Comparison of ENCODE assay signal across 8 cellular contexts in genomic region chr16:24253192-24253591, GRCh38. TPM values are rescaled to one million over a fixed set of nuclear protein-coding genes. Genes with fewer than 3 reads are reported as not detected.
DNase-seq lines count a peak whose midpoint lies in the region; ATAC-seq and TF ChIP-seq lines count a peak whose summit lies in the region.

No MANE protein-coding gene starts in this region.

- no peaks in the 10 kb centered on the region for H3K9me1 ChIP-seq in IMR-90 (ENCODE audit: insufficient read depth, low read length)

- intact Hi-C loops in IMR-90 (cut with micrococcal nuclease) (no loop called here), ascending aorta (cut with DNase I) (no loop called here)

- POLR2A ChIA-PET in IMR-90 (lab: Charles Lee; ENCODE audit: unreplicated experiment) = no interaction called here

- no peak overlapping the region for H3K18ac ChIP-seq in IMR-90 (ENCODE audit: low read depth, low read length)

- no peak overlapping the region for H2BK20ac ChIP-seq in IMR-90 (ENCODE audit: low read depth, low read length)

- TF ChIP-seq CTCF in IMR-90 (conservative IDR thresholded peaks at IDR 0.05; ENCODE audit: low read depth, low read length) (peak; percentile 40), ascending aorta (IDR thresholded peaks at IDR 0.05) (peak in 2 of 3 experiments; percentile 23 to 41)

- BruUV-seq in IMR-90 (replicated peaks; lab: Mats Ljungman, UMichigan) = no TSS peak

- no peak overlapping the region for H2BK120ac ChIP-seq in IMR-90 (ENCODE audit: low read depth, low read length)

- H2BK5ac ChIP-seq in IMR-90 (ENCODE audit: low read depth, low read length, poor library complexity, severe bottlenecking) = no peak overlapping the region

- H4K8ac ChIP-seq in IMR-90 (ENCODE audit: low read depth in 2 of 2, low read length in 2 of 2) = no peak overlapping the region

- DNase-seq in G401 (ENCODE audit: low spot score) (peak; percentile 71), IMR-90 (peak; percentile 38), SJCRH30 (peak; percentile 17 to 55), ascending aorta (ENCODE audit: low spot score in 2 of 2) (no peak), iPS-NIHi11 (ENCODE audit: low spot score) (peak; percentile 75)
- peak; percentile 29 to 42 for DNase-seq in stimulated activated CD4-positive, alpha-beta T cell treated with anti-CD3 and anti-CD28 coated beads, Interleukin-2, amount 100 ng/mL, for 24 hours

- H3K4ac ChIP-seq in IMR-90 (ENCODE audit: low read depth, low read length) = no peak overlapping the region

- H2AK9ac ChIP-seq in IMR-90 (replicated peaks; ENCODE audit: low read depth, low read length, poor library complexity) = peak overlapping the region; percentile 90

- H3K27ac ChIP-seq in IMR-90 (ENCODE audit: insufficient read depth, low read length) = no peak overlapping the region
- no peak overlapping the region for H3K27ac ChIP-seq in SJCRH30
- H3K27ac ChIP-seq in ascending aorta = no peak overlapping the region

- H3K9ac ChIP-seq in IMR-90 (ENCODE audit: low read depth, low read length) = no peak overlapping the region

- no peak for TF ChIP-seq POLR2A in IMR-90 (IDR thresholded peaks at IDR 0.05; ENCODE audit: low read depth, low read length)

- no peak overlapping the region for H4K5ac ChIP-seq in IMR-90 (ENCODE audit: low read depth, low read length)

- H3K23ac ChIP-seq in IMR-90 (ENCODE audit: low read depth, low read length) = no peak overlapping the region

- H3K27me3 ChIP-seq in IMR-90 (ENCODE audit: control insufficient read depth, insufficient read depth, low read length) (no peaks in the 10 kb centered on the region), SJCRH30 (no peaks in the 10 kb centered on the region), ascending aorta (no peaks in the 10 kb centered on the region)

- H3K36me3 ChIP-seq in IMR-90 (ENCODE audit: control insufficient read depth, insufficient read depth, low read length) (no peaks in the 10 kb centered on the region), SJCRH30 (no peaks in the 10 kb centered on the region), ascending aorta (no peaks in the 10 kb centered on the region)

- dilution Hi-C loops in IMR-90 (cut with HindIII; ENCODE audit: low sequenced_read_pairs, unreplicated experiment) = no loop called here

- H3K56ac ChIP-seq in IMR-90 (ENCODE audit: extremely low read depth, insufficient read depth, low read length) = no peak overlapping the region

- H2BK15ac ChIP-seq in IMR-90 (ENCODE audit: low read depth, low read length) = no peak overlapping the region

- TF ChIP-seq RAD21 in IMR-90 (IDR thresholded peaks at IDR 0.05; ENCODE audit: low read length) = 0 out of 2 replicates have a peak, but pooled peaks have one; percentile 14

- no peak overlapping the region for H4K91ac ChIP-seq in IMR-90 (ENCODE audit: insufficient read depth, low read depth, low read length)

- H3K4me3 ChIP-seq in IMR-90 (ENCODE audit: insufficient read depth, low read depth, low read length) (no peak overlapping the region), SJCRH30 (no peak overlapping the region), ascending aorta (no peak overlapping the region)

- ATAC-seq in IMR-90 (ENCODE audit: low read depth) (peak; percentile 63; the same call in 1 of the 2 replicates), GM21737 (IDR thresholded peaks at IDR 0.05; ENCODE audit: unreplicated experiment) (no peak), GM21723 (IDR thresholded peaks at IDR 0.05; ENCODE audit: unreplicated experiment) (no peak)

- H3K4me1 ChIP-seq in IMR-90 (ENCODE audit: control insufficient read depth, insufficient read depth, low read length) = no peaks in the 10 kb centered on the region
- no peaks in the 10 kb centered on the region for H3K4me1 ChIP-seq in SJCRH30
- no peaks in the 10 kb centered on the region for H3K4me1 ChIP-seq in ascending aorta

- peak overlapping the region; percentile 43 for H2AFZ ChIP-seq in IMR-90 (replicated peaks; ENCODE audit: low read length, poor library complexity)

- in situ Hi-C loops in G401 (cut with HindIII; ENCODE audit: low sequenced_read_pairs) = no loop called here
- in situ Hi-C loops in IMR-90 (cut with MboI; ENCODE audit: low sequenced_read_pairs) = no loop called here

- CTCF ChIA-PET in IMR-90 (lab: Yijun Ruan, JAX) = interaction anchor here (0.9 kb wide), 1 partner anchor 11 kb away, joined by 3 read pairs; no protein-coding TSS in a partner anchor

- H3K14ac ChIP-seq in IMR-90 (replicated peaks; ENCODE audit: low read depth, low read length) = no peak overlapping the region

- H3K9me3 ChIP-seq in IMR-90 (ENCODE audit: control insufficient read depth, insufficient read depth, low read length) = no peaks in the 10 kb centered on the region
- H3K9me3 ChIP-seq in SJCRH30 (replicated peaks) = no peaks in the 10 kb centered on the region
- no peaks in the 10 kb centered on the region for H3K9me3 ChIP-seq in ascending aorta

- no peaks in the 10 kb centered on the region for H3K79me1 ChIP-seq in IMR-90 (ENCODE audit: low read depth in 1 of 2, low read length in 2 of 2)

- no peaks in the 10 kb centered on the region for H4K20me1 ChIP-seq in IMR-90 (ENCODE audit: insufficient read depth, low read length)

- H3K4me2 ChIP-seq in IMR-90 (ENCODE audit: low read depth, low read length) = no peak overlapping the region

- no peak overlapping the region for H2AK5ac ChIP-seq in IMR-90 (ENCODE audit: low read depth, low read length)

- WGBS in IMR-90 (ENCODE audit: extremely low coverage in 2 of 2, insufficient read length in 1 of 2), 2 experiments = 40% methylated on average over 1 of the region's 7 CpGs; no CpG with 5 or more reads in 1 of the 2 experiments

TF ChIP-seq in IMR-90, 13 proteins besides CTCF, POLR2A, EP300 and RAD21:
- TF ChIP-seq MXI1 (IDR thresholded peaks at IDR 0.05; ENCODE audit: borderline replicate concordance, low read depth, low read length) = no peak
- peak; percentile 24; the same call in 1 of the 2 replicates for TF ChIP-seq SMC3 (IDR thresholded peaks at IDR 0.05; ENCODE audit: low read depth, low read length)

RNA-seq across cellular contexts. Expression of gene CACNG3, which starts 2.9 kb away (rescaled TPM):
- not detected in 2 replicates for total RNA-seq in G401 (2014; rRNA removed; shearing (Covaris generic))
- not detected in 2 replicates for total RNA-seq in IMR-90 (2012; rRNA removed)
- not detected in 2 replicates for polyA plus RNA-seq in IMR-90 (2012; rRNA removed)
- polyA plus RNA-seq in IMR-90 (2012; cell fraction: cytosol; rRNA removed) = not detected in 2 replicates
- not detected in 2 replicates for polyA plus RNA-seq in IMR-90 (2012; cell fraction: nucleus; rRNA removed; ENCODE audit: low replicate concordance)
- total RNA-seq in SJCRH30 (2014; rRNA removed; shearing (Covaris generic)) = 0.02 TPM in 1 of 2 replicates, not detected in the other
- not detected for total RNA-seq in ascending aorta

Comparison
In these comparisons a context has a peak if more than half of its experiments do, and no peak if none do; other contexts are left out.
1. DNase-seq: peak in G401 (single experiment), IMR-90 (single experiment), SJCRH30 (2 of 2), iPS-NIHi11 (single experiment) and stimulated activated CD4-positive, alpha-beta T cell treated with anti-CD3 and anti-CD28 coated beads, Interleukin-2, amount 100 ng/mL, for 24 hours (2 of 2); none in ascending aorta (0 of 2).